24 cellular contexts compared by ENCODE assay signal in the genomic region with DNA sequence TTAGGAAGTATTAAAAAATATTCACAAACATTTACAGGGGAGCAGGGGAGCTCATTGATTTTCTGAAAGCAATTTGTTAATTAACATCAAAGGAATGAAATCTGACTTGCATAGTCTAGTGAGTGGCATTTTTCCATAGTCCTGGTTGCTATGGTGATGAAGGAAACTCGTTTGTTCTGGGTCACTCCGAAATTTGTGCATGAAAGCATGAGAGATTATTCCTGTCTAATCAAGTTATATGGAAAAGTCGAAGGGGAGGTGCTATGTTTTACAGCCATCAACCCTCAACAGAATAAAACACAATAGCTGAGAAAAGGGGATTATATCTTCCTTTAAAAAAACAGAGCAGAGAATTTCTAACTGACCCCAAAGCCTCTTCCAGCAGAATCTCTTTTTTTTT.
A peak's percentile ranks its signal among the peaks of the same experiment; 100 is the strongest.
DNase-seq lines count a peak whose midpoint lies in the region; ATAC-seq and TF ChIP-seq lines count a peak whose summit lies in the region.
"Had no signal": no experiment of that assay in that cellular context is flagged by ENCODE, and none has a peak within 500 bp of the region (broad histone marks: within the 10 kb centered on the region; RNA-seq: fewer than 3 reads in every experiment).

No MANE protein-coding gene starts in this region.

- H3K27me3 ChIP-seq in HAP-1 (ENCODE audit: low read depth) (no peaks in the 10 kb centered on the region), mammary epithelial cell (ENCODE audit: insufficient read depth, low read length) (no peaks in the 10 kb centered on the region)
- H3K27me3 ChIP-seq: BE2C, BLaER1 had no signal

- H3K9me3 Mint-ChIP-seq in neural crest cell: peaks cover 9% of the 10 kb centered on the region

- no peak overlapping the region for H3K9ac ChIP-seq in mammary epithelial cell (ENCODE audit: insufficient read depth, low read length)
- H3K9ac ChIP-seq: BLaER1 had no signal

- no peak for ATAC-seq in HG03196 (IDR thresholded peaks at IDR 0.05; ENCODE audit: unreplicated experiment)
- ATAC-seq: GM12878 had no signal

- H3K9me3 ChIP-seq in HAP-1 (peaks cover 2% of the 10 kb centered on the region; the same call in 1 of the 2 replicates), mammary epithelial cell (replicated peaks; ENCODE audit: insufficient read depth, low read length) (no peaks in the 10 kb centered on the region)
- H3K9me3 ChIP-seq: BE2C, BLaER1 had no signal

- H3K36me3 ChIP-seq in HAP-1 (replicated peaks) (no peaks in the 10 kb centered on the region), mammary epithelial cell (ENCODE audit: insufficient read depth, low read length) (no peaks in the 10 kb centered on the region)
- H3K36me3 ChIP-seq: BE2C, BLaER1 had no signal

- peaks cover 2% of the 10 kb centered on the region for H3K36me3 Mint-ChIP-seq in neural crest cell (ENCODE audit: low read depth)
- H3K36me3 Mint-ChIP-seq: CD14-positive monocyte; CD4-positive, alpha-beta memory T cell; CD4-positive, CD25-positive, alpha-beta regulatory T cell; CD8-positive, alpha-beta memory T cell had no signal

- peak; percentile 71 to 97 for DNase-seq in HAP-1 (ENCODE audit: low spot score in 2 of 2)
- DNase-seq in neural crest cell (ENCODE audit: low read depth, low spot score): no peak
- DNase-seq in retina: peak; percentile 33
- no peak for DNase-seq in NCI-H2107 (lab: John Stamatoyannopoulos, UW)
- no peak for DNase-seq in mammary epithelial cell
- DNase-seq: ACHN; BE2C; C1 segment of cervical spinal cord; CD4-positive, alpha-beta memory T cell; CD4-positive, CD25-positive, alpha-beta regulatory T cell; CD8-positive, alpha-beta memory T cell; COR-L47; DMS 273 treated with DMSO at 0.1 percent for 48 hours; DMS153; DMS53; DMS79; DND-41; EL; GDM1 had no signal

- H3K79me2 ChIP-seq in mammary epithelial cell (ENCODE audit: insufficient read depth, low read length): no peaks in the 10 kb centered on the region

- dilution Hi-C loops in mammary epithelial cell (cut with HindIII; ENCODE audit: low sequenced_read_pairs): no loop called here

- no peaks in the 10 kb centered on the region for H4K20me1 ChIP-seq in mammary epithelial cell (ENCODE audit: insufficient read depth, low read length)
- H4K20me1 ChIP-seq: BLaER1 had no signal

- 27% methylated on average over 3 of the region's 3 CpGs for WGBS in mammary epithelial cell (ENCODE audit: low coverage, missing lambda C conversion rate)

- CTCF ChIA-PET in mammary epithelial cell (lab: Charles Lee; ENCODE audit: low non-redundant PET): no interaction called here

- H3K27ac Mint-ChIP-seq in neural crest cell (ENCODE audit: unreplicated experiment): no peak overlapping the region
- H3K27ac Mint-ChIP-seq: CD14-positive monocyte; CD4-positive, alpha-beta memory T cell; CD4-positive, CD25-positive, alpha-beta regulatory T cell had no signal

- TF ChIP-seq CTCF in neural crest cell (conservative IDR thresholded peaks at IDR 0.05) (no peak), mammary epithelial cell (conservative IDR thresholded peaks at IDR 0.05 in 1 of 2, IDR thresholded peaks at IDR 0.05 in 1 of 2; ENCODE audit: extremely low read depth in 1 of 2, insufficient read depth in 1 of 2, low read depth in 1 of 2, low read length in 2 of 2) (no peak)

- H3K27me3 Mint-ChIP-seq in neural crest cell (ENCODE audit: low read depth): no peaks in the 10 kb centered on the region
- H3K27me3 Mint-ChIP-seq: CD4-positive, alpha-beta memory T cell; CD4-positive, CD25-positive, alpha-beta regulatory T cell; CD8-positive, alpha-beta memory T cell had no signal

- intact Hi-C loops in mammary epithelial cell (cut with micrococcal nuclease): no loop called here

- H3K4me3 Mint-ChIP-seq in neural crest cell: peak overlapping the region; percentile 39
- H3K4me3 Mint-ChIP-seq: CD14-positive monocyte; CD4-positive, alpha-beta memory T cell; CD4-positive, CD25-positive, alpha-beta regulatory T cell; CD8-positive, alpha-beta memory T cell had no signal

- H3K4me1 Mint-ChIP-seq in neural crest cell: peaks cover 24% of the 10 kb centered on the region
- H3K4me1 Mint-ChIP-seq: CD14-positive monocyte; CD4-positive, alpha-beta memory T cell; CD4-positive, CD25-positive, alpha-beta regulatory T cell; CD8-positive, alpha-beta memory T cell had no signal

- H3K4me3 ChIP-seq in HAP-1 (no peak overlapping the region), mammary epithelial cell (replicated peaks in 1 of 3; ENCODE audit: insufficient read depth in 1 of 3, low read depth in 2 of 3, low read length in 3 of 3) (no peak overlapping the region)
- H3K4me3 ChIP-seq: BLaER1, GM12878 had no signal

- no peak overlapping the region for H3K27ac ChIP-seq in mammary epithelial cell (ENCODE audit: insufficient read depth, low read depth, low read length)
- H3K27ac ChIP-seq: 22Rv1, BLaER1 had no signal

- BruUV-seq in mammary epithelial cell (replicated peaks; lab: Mats Ljungman, UMichigan): no TSS peak

- H3K4me2 ChIP-seq in mammary epithelial cell (ENCODE audit: insufficient read depth, low read depth, low read length): no peak overlapping the region
- H3K4me2 ChIP-seq: BLaER1 had no signal

- in situ Hi-C loops in HAP-1 (cut with MboI; ENCODE audit: low sequenced_read_pairs): no loop called here
- in situ Hi-C loops in mammary epithelial cell (cut with MboI; ENCODE audit: low sequenced_read_pairs in 2 of 2): no loop called here

- H2AFZ ChIP-seq in mammary epithelial cell (ENCODE audit: low read depth, low read length): no peak overlapping the region

- peaks cover 25% of the 10 kb centered on the region for H3K4me1 ChIP-seq in HAP-1
- no peaks in the 10 kb centered on the region for H3K4me1 ChIP-seq in mammary epithelial cell (ENCODE audit: insufficient read depth, low read length)
- H3K4me1 ChIP-seq: BE2C, BLaER1 had no signal

Comparison
In these comparisons a context has a peak if more than half of its experiments do, and no peak if none do; other contexts are left out.
1. DNase-seq: peak in HAP-1 (2 of 2) and retina (single experiment); none in neural crest cell (single experiment), NCI-H2107 (single experiment) and mammary epithelial cell (single experiment).